In genomic region chr7:96521068-96521629, GRCh38 we compare ENCODE assay signal across 12 cellular contexts.
DNase-seq lines count a peak whose midpoint lies in the region; ATAC-seq and TF ChIP-seq lines count a peak whose summit lies in the region.
"Had no signal": no experiment of that assay in that cellular context is flagged by ENCODE, and none has a peak within 500 bp of the region (broad histone marks: within the 10 kb centered on the region; RNA-seq: fewer than 3 reads in every experiment).

No MANE protein-coding gene starts in this region.

- no peak for TF ChIP-seq EP300 in ovary (IDR thresholded peaks at IDR 0.05)

- H3K9me3 ChIP-seq in BE2C = no peaks in the 10 kb centered on the region
- H3K9me3 ChIP-seq in adipocyte (ENCODE audit: control insufficient read depth, low read length) = peaks cover 2% of the 10 kb centered on the region
- no peaks in the 10 kb centered on the region for H3K9me3 ChIP-seq in ovary
- H3K9me3 ChIP-seq in T-helper 17 cell (ENCODE audit: control insufficient read depth, low read length, poor library complexity, severe bottlenecking) = no peaks in the 10 kb centered on the region
- no peaks in the 10 kb centered on the region for H3K9me3 ChIP-seq in gastrocnemius medialis
- H3K9me3 ChIP-seq: BLaER1 treated with 17β-estradiol and CSF1 and Interleukin-3, amounts not matched to agents 10 nM and 100 nM; Caco-2; HAP-1 had no signal

- TF ChIP-seq CTCF in BE2C (IDR thresholded peaks at IDR 0.05; ENCODE audit: low read depth, low read length) = no peak
- TF ChIP-seq CTCF in ovary (IDR thresholded peaks at IDR 0.05) = no peak
- no peak for TF ChIP-seq CTCF in gastrocnemius medialis (IDR thresholded peaks at IDR 0.05 in 4 of 5, conservative IDR thresholded peaks at IDR 0.05 in 1 of 5)

- no peak overlapping the region for H3K9ac ChIP-seq in adipocyte (ENCODE audit: low read length)
- H3K9ac ChIP-seq: BLaER1 treated with 17β-estradiol and CSF1 and Interleukin-3, amounts not matched to agents 10 nM and 100 nM had no signal

- no peak overlapping the region for H3K4me3 Mint-ChIP-seq in T-helper 17 cell

- peaks cover 16% of the 10 kb centered on the region for H3K4me1 ChIP-seq in BE2C
- H3K4me1 ChIP-seq in adipocyte (ENCODE audit: control insufficient read depth, insufficient read depth, low read length) = no peaks in the 10 kb centered on the region
- H3K4me1 ChIP-seq in ovary (ENCODE audit: insufficient read depth) = peaks cover 5% of the 10 kb centered on the region
- H3K4me1 ChIP-seq in gastrocnemius medialis = no peaks in the 10 kb centered on the region
- H3K4me1 ChIP-seq: BLaER1 treated with 17β-estradiol and CSF1 and Interleukin-3, amounts not matched to agents 10 nM and 100 nM; Caco-2; HAP-1 had no signal

- peaks cover 3% of the 10 kb centered on the region for H3K4me1 Mint-ChIP-seq in T-helper 17 cell

- peak overlapping the region; percentile 43 to 55 for H3K27ac ChIP-seq in ovary
- no peak overlapping the region for H3K27ac ChIP-seq in gastrocnemius medialis
- H3K27ac ChIP-seq: BLaER1 treated with 17β-estradiol and CSF1 and Interleukin-3, amounts not matched to agents 10 nM and 100 nM had no signal

- H3K4me3 ChIP-seq in BE2C (ENCODE audit: low read depth, low read length) (no peak overlapping the region), adipocyte (ENCODE audit: low read length) (no peak overlapping the region), ovary (no peak overlapping the region), gastrocnemius medialis (no peak overlapping the region)
- H3K4me3 ChIP-seq: BLaER1 treated with 17β-estradiol and CSF1 and Interleukin-3, amounts not matched to agents 10 nM and 100 nM; HAP-1 had no signal

- intact Hi-C loops in ovary (cut with DNase I) (no loop called here), gastrocnemius medialis (cut with DNase I; ENCODE audit: low total_unique reads) (no loop called here)

- DNase-seq in BE2C (peak; percentile 6), SK-N-DZ (ENCODE audit: low spot score) (peak; percentile 16), adipocyte (ENCODE audit: low read depth) (peak; percentile 4), ovary (peak in 2 of 5 donors; percentile 7 to 28), T-helper 17 cell (no peak), gastrocnemius medialis (no peak)
- DNase-seq in activated CD4-positive, alpha-beta T cell treated with anti-CD3 and anti-CD28 coated beads, Interleukin-2, amount 50 U/mL, for 4 hours = no peak
- DNase-seq: 8988T, Caco-2 had no signal

- H3K27me3 ChIP-seq in BE2C (no peaks in the 10 kb centered on the region), adipocyte (replicated peaks; ENCODE audit: control insufficient read depth, insufficient read depth, low read length) (no peaks in the 10 kb centered on the region), ovary (no peaks in the 10 kb centered on the region), gastrocnemius medialis (no peaks in the 10 kb centered on the region)
- H3K27me3 ChIP-seq: BLaER1 treated with 17β-estradiol and CSF1 and Interleukin-3, amounts not matched to agents 10 nM and 100 nM had no signal

- H3K36me3 Mint-ChIP-seq in T-helper 17 cell (ENCODE audit: low read depth) = peaks cover 2% of the 10 kb centered on the region

- peaks cover 37% of the 10 kb centered on the region for H3K27me3 Mint-ChIP-seq in T-helper 17 cell

- H3K27ac Mint-ChIP-seq in T-helper 17 cell = no peak overlapping the region

- 31 to 46% (median 45%) methylated on average over 10 of the region's 10 CpGs for WGBS in ovary, 3 donors

- in situ Hi-C loops in gastrocnemius medialis (cut with MboI; ENCODE audit: low sequenced_read_pairs in 4 of 4) = no loop called here

- H3K36me3 ChIP-seq in BE2C (no peaks in the 10 kb centered on the region), adipocyte (ENCODE audit: control insufficient read depth, insufficient read depth, low read length, severe bottlenecking) (no peaks in the 10 kb centered on the region), ovary (no peaks in the 10 kb centered on the region), gastrocnemius medialis (no peaks in the 10 kb centered on the region)
- H3K36me3 ChIP-seq: BLaER1 treated with 17β-estradiol and CSF1 and Interleukin-3, amounts not matched to agents 10 nM and 100 nM; HAP-1 had no signal

- ATAC-seq in T-helper 17 cell (no peak), gastrocnemius medialis (no peak), GM21423 (IDR thresholded peaks at IDR 0.05; ENCODE audit: unreplicated experiment) (no peak)

- TF ChIP-seq POLR2A in ovary (IDR thresholded peaks at IDR 0.05) = no peak
- no peak for TF ChIP-seq POLR2A in gastrocnemius medialis (IDR thresholded peaks at IDR 0.05)

Comparison
In these comparisons a context has a peak if more than half of its experiments do, and no peak if none do; other contexts are left out.
1. DNase-seq: peak in BE2C (single experiment), SK-N-DZ (single experiment) and adipocyte (single experiment); none in activated CD4-positive, alpha-beta T cell treated with anti-CD3 and anti-CD28 coated beads, Interleukin-2, amount 50 U/mL, for 4 hours (0 of 2), T-helper 17 cell (0 of 3) and gastrocnemius medialis (0 of 2).
2. H3K27ac ChIP-seq: peak in ovary (2 of 2); none in gastrocnemius medialis (0 of 4).